Comparison of ENCODE assay signal across 25 cellular contexts in genomic region chr4:55612341-55612740, GRCh38. TPM values are rescaled to one million over a fixed set of nuclear protein-coding genes. Genes with fewer than 3 reads are reported as not detected.
"Had no signal": no experiment of that assay in that cellular context is flagged by ENCODE, and none has a peak within 500 bp of the region (broad histone marks: within the 10 kb centered on the region; RNA-seq: fewer than 3 reads in every experiment).

No MANE protein-coding gene starts in this region.

- H3K9me3 ChIP-seq: gastroesophageal sphincter, lower lobe of right lung, sigmoid colon, testis, vagina had no signal

- H3K27me3 ChIP-seq: cardiac muscle cell, gastroesophageal sphincter, neural progenitor cell, sigmoid colon, testis, vagina had no signal

- H3K9ac ChIP-seq: neural progenitor cell had no signal

- H3K27ac Mint-ChIP-seq: activated CD4-positive, alpha-beta memory T cell treated with anti-CD3 and anti-CD28 coated beads for 36 hours; activated naive CD8-positive, alpha-beta T cell treated with anti-CD3 and anti-CD28 coated beads for 36 hours; naive thymus-derived CD4-positive, alpha-beta T cell; neural progenitor cell; T-helper 17 cell had no signal

- H3K4me2 ChIP-seq: neural progenitor cell had no signal

- FAIRE-seq: islet of Langerhans had no signal

- H3K36me3 ChIP-seq: cardiac muscle cell, gastroesophageal sphincter, lower lobe of right lung, neural progenitor cell, sigmoid colon, vagina had no signal

- H3K9me3 Mint-ChIP-seq: activated CD4-positive, alpha-beta memory T cell treated with anti-CD3 and anti-CD28 coated beads for 36 hours; activated naive CD8-positive, alpha-beta T cell treated with anti-CD3 and anti-CD28 coated beads for 36 hours; naive thymus-derived CD4-positive, alpha-beta T cell; neural progenitor cell had no signal

- H3K4me3 Mint-ChIP-seq: activated CD4-positive, alpha-beta memory T cell treated with anti-CD3 and anti-CD28 coated beads for 36 hours; activated naive CD8-positive, alpha-beta T cell treated with anti-CD3 and anti-CD28 coated beads for 36 hours; naive thymus-derived CD4-positive, alpha-beta T cell; neural progenitor cell; T-helper 17 cell had no signal

- H3K4me3 ChIP-seq: cardiac muscle cell, gastroesophageal sphincter, lower lobe of right lung, neural progenitor cell, sigmoid colon, testis, vagina had no signal

- H3K4me1 Mint-ChIP-seq: activated naive CD8-positive, alpha-beta T cell treated with anti-CD3 and anti-CD28 coated beads for 36 hours had no signal

- DNase-seq: activated CD4-positive, alpha-beta memory T cell treated with anti-CD3 and anti-CD28 coated beads for 36 hours; activated CD4-positive, alpha-beta T cell treated with anti-CD3 and anti-CD28 coated beads for 48 hours; activated naive CD4-positive, alpha-beta T cell treated with Interleukin-2 at 50 U/mL for 16 hours; activated naive CD8-positive, alpha-beta T cell treated with anti-CD3 and anti-CD28 coated beads for 36 hours; activated T-cell treated with anti-CD3 and anti-CD28 coated beads, Interleukin-2, amount 50 U/mL, for 48 hours; amniotic stem cell; cortex of kidney; head of caudate nucleus; lower lobe of right lung; naive thymus-derived CD4-positive, alpha-beta T cell; posterior cingulate gyrus; sigmoid colon; stimulated activated CD4-positive, alpha-beta T cell treated with anti-CD3 and anti-CD28 coated beads, Interleukin-4, amount 100 ng/mL, for 1 hour; stimulated activated naive CD4-positive, alpha-beta T cell; T-helper 17 cell; testis had no signal

- ATAC-seq: gastroesophageal sphincter; left lobe of liver; lower lobe of right lung; naive thymus-derived CD4-positive, alpha-beta T cell; T-helper 17 cell had no signal

- H3K4me1 ChIP-seq: gastroesophageal sphincter, lower lobe of right lung, sigmoid colon, testis, vagina had no signal

- H3K27ac ChIP-seq: cardiac muscle cell, gastroesophageal sphincter, lower lobe of right lung, neural progenitor cell, sigmoid colon, testis, vagina had no signal

- H3K36me3 Mint-ChIP-seq: activated CD4-positive, alpha-beta memory T cell treated with anti-CD3 and anti-CD28 coated beads for 36 hours; activated naive CD8-positive, alpha-beta T cell treated with anti-CD3 and anti-CD28 coated beads for 36 hours had no signal

- H2AFZ ChIP-seq: neural progenitor cell had no signal

RNA-seq across cellular contexts. Expression of gene PDCL2, which starts 20.3 kb away (rescaled TPM):
- total RNA-seq: activated CD4-positive, alpha-beta memory T cell treated with anti-CD3 and anti-CD28 coated beads for 36 hours; activated naive CD8-positive, alpha-beta T cell treated with anti-CD3 and anti-CD28 coated beads for 36 hours; cardiac muscle cell; cerebellum; gastroesophageal sphincter; left lobe of liver; lower lobe of right lung; mesenteric fat pad; naive thymus-derived CD4-positive, alpha-beta T cell; omental fat pad; sigmoid colon; T-helper 17 cell; vagina had no signal
- polyA plus RNA-seq: cardiac muscle cell; naive thymus-derived CD4-positive, alpha-beta T cell; sigmoid colon had no signal

RNA-seq across cellular contexts. Expression of gene NMU, which starts 23.8 kb away (rescaled TPM):
- total RNA-seq: mesenteric fat pad; naive thymus-derived CD4-positive, alpha-beta T cell; omental fat pad; T-helper 17 cell had no signal
- polyA plus RNA-seq: naive thymus-derived CD4-positive, alpha-beta T cell had no signal
